Comparison of ENCODE assay signal across 14 cellular contexts in genomic region chr4:3303445-3303824, GRCh38. TPM values are rescaled to one million over a fixed set of nuclear protein-coding genes. Genes with fewer than 3 reads are reported as not detected.
A peak's percentile ranks its signal among the peaks of the same experiment; 100 is the strongest.
DNase-seq lines count a peak whose midpoint lies in the region; ATAC-seq and TF ChIP-seq lines count a peak whose summit lies in the region.
"Had no signal": no experiment of that assay in that cellular context is flagged by ENCODE, and none has a peak within 500 bp of the region (broad histone marks: within the 10 kb centered on the region; RNA-seq: fewer than 3 reads in every experiment).

No MANE protein-coding gene starts in this region.

- H3K36me3 ChIP-seq in OCI-LY7 (ENCODE audit: insufficient read depth, low read length), result no peaks in the 10 kb centered on the region
- H3K36me3 ChIP-seq: esophagus muscularis mucosa had no signal

- TF ChIP-seq CTCF in OCI-LY7 (conservative IDR thresholded peaks at IDR 0.05; ENCODE audit: low read length) (no peak), type B pancreatic cell (conservative IDR thresholded peaks at IDR 0.05) (no peak)

- peak overlapping the region; percentile 7; the same call in 1 of the 2 replicates for H2AFZ ChIP-seq in OCI-LY7 (ENCODE audit: low read length)

- no peaks in the 10 kb centered on the region for H3K9me3 ChIP-seq in OCI-LY7 (ENCODE audit: low read length)
- H3K9me3 ChIP-seq: esophagus muscularis mucosa had no signal

- POLR2A ChIA-PET in OCI-LY7 (lab: Charles Lee), result no interaction called here

- no peaks in the 10 kb centered on the region for H3K36me3 Mint-ChIP-seq in activated naive CD4-positive, alpha-beta T cell treated with anti-CD3 and anti-CD28 coated beads, Interleukin-2, amount 50 U/mL, for 24 hours
- H3K36me3 Mint-ChIP-seq in immature natural killer cell, result no peaks in the 10 kb centered on the region
- no peaks in the 10 kb centered on the region for H3K36me3 Mint-ChIP-seq in type B pancreatic cell

- H3K4me1 ChIP-seq in OCI-LY7 (ENCODE audit: insufficient read depth, low read length, poor library complexity, severe bottlenecking), result peaks cover 29% of the 10 kb centered on the region

- no peak for DNase-seq in activated naive CD4-positive, alpha-beta T cell treated with anti-CD3 and anti-CD28 coated beads, Interleukin-2, amount 50 U/mL, for 16 hours
- DNase-seq in OCI-LY7 (ENCODE audit: low spot score) (no peak), immature natural killer cell (no peak), type B pancreatic cell (ENCODE audit: extremely low spot score, unreplicated experiment) (no peak), DMS153 treated with DMSO at 0.1 percent for 48 hours (lab: John Stamatoyannopoulos, UW; ENCODE audit: unreplicated experiment) (no peak)
- DNase-seq: activated T-cell treated with anti-CD3 and anti-CD28 coated beads for 4 hours, DMS53, glutamatergic neuron, NCI-H2029 treated with DMSO at 0.1 percent for 48 hours had no signal

- H3K27ac Mint-ChIP-seq in activated naive CD4-positive, alpha-beta T cell treated with anti-CD3 and anti-CD28 coated beads, Interleukin-2, amount 50 U/mL, for 24 hours, result no peak overlapping the region
- H3K27ac Mint-ChIP-seq in immature natural killer cell (peak overlapping the region in 4 of 6 donors; percentile 37 to 93 (median 81)), type B pancreatic cell (peak overlapping the region; percentile 1)

- H3K27ac ChIP-seq in OCI-LY7 (ENCODE audit: low read depth, low read length, poor library complexity, severe bottlenecking), result no peak overlapping the region
- H3K27ac ChIP-seq: esophagus muscularis mucosa had no signal

- peak overlapping the region; percentile 90 for H3K4me3 Mint-ChIP-seq in activated naive CD4-positive, alpha-beta T cell treated with anti-CD3 and anti-CD28 coated beads, Interleukin-2, amount 50 U/mL, for 24 hours
- H3K4me3 Mint-ChIP-seq in immature natural killer cell (peak overlapping the region; percentile 73 to 89 (median 79)), type B pancreatic cell (no peak overlapping the region)

- no peaks in the 10 kb centered on the region for H3K79me2 ChIP-seq in OCI-LY7 (ENCODE audit: insufficient read depth, low read depth, low read length)

- BruUV-seq in OCI-LY7 (replicated peaks; lab: Mats Ljungman, UMichigan), result no TSS peak

- H3K27me3 Mint-ChIP-seq in activated naive CD4-positive, alpha-beta T cell treated with anti-CD3 and anti-CD28 coated beads, Interleukin-2, amount 50 U/mL, for 24 hours, result no peaks in the 10 kb centered on the region
- H3K27me3 Mint-ChIP-seq in immature natural killer cell (ENCODE audit: low read depth in 3 of 3), result peaks cover 9 to 20% (median 13%) of the 10 kb centered on the region in 3 donors
- no peaks in the 10 kb centered on the region for H3K27me3 Mint-ChIP-seq in type B pancreatic cell

- no peak overlapping the region for H3K4me2 ChIP-seq in OCI-LY7 (ENCODE audit: low read length)

- no peaks in the 10 kb centered on the region for H3K9me3 Mint-ChIP-seq in activated naive CD4-positive, alpha-beta T cell treated with anti-CD3 and anti-CD28 coated beads, Interleukin-2, amount 50 U/mL, for 24 hours
- H3K9me3 Mint-ChIP-seq in immature natural killer cell, result peaks cover 0 to 2% (median 0%) of the 10 kb centered on the region in 6 donors
- H3K9me3 Mint-ChIP-seq in type B pancreatic cell, result no peaks in the 10 kb centered on the region

- no peak for ATAC-seq in HG02623 (IDR thresholded peaks at IDR 0.05; ENCODE audit: unreplicated experiment)
- no peak for ATAC-seq in GM19467 (IDR thresholded peaks at IDR 0.05; ENCODE audit: unreplicated experiment)
- ATAC-seq: HepG2 had no signal

- intact Hi-C loops in OCI-LY7 (cut with micrococcal nuclease; ENCODE audit: unreplicated experiment), result no loop called here

- no peaks in the 10 kb centered on the region for H3K9me2 ChIP-seq in OCI-LY7 (ENCODE audit: insufficient read depth, low read length)

- no peaks in the 10 kb centered on the region for H4K20me1 ChIP-seq in OCI-LY7 (ENCODE audit: insufficient read depth, low read length)

- CTCF ChIA-PET in OCI-LY7 (lab: Charles Lee; ENCODE audit: unreplicated experiment), result no interaction called here

- H3K4me1 Mint-ChIP-seq in activated naive CD4-positive, alpha-beta T cell treated with anti-CD3 and anti-CD28 coated beads, Interleukin-2, amount 50 U/mL, for 24 hours, result peaks cover 74% of the 10 kb centered on the region
- peaks cover 34 to 49% of the 10 kb centered on the region in 2 donors for H3K4me1 Mint-ChIP-seq in immature natural killer cell
- peaks cover 68% of the 10 kb centered on the region for H3K4me1 Mint-ChIP-seq in type B pancreatic cell (ENCODE audit: unreplicated experiment)

- H3K4me3 ChIP-seq in OCI-LY7 (ENCODE audit: low read depth, low read length, poor library complexity, severe bottlenecking), result no peak overlapping the region
- H3K4me3 ChIP-seq: esophagus muscularis mucosa had no signal

RNA-seq across cellular contexts. Expression of gene RGS12, which starts 10.6 kb away (rescaled TPM):
- total RNA-seq in OCI-LY7 (2014; rRNA removed; shearing (Covaris generic)), result 6.4 and 9.4 TPM in 2 replicates
- total RNA-seq in OCI-LY7 (2022) (5.2 and 6.5 TPM in 2 replicates), type B pancreatic cell (ENCODE audit: low replicate concordance) (35.7 and 67.5 TPM in 2 replicates)
- polyA plus RNA-seq in immature natural killer cell, result 1 to 10 TPM in 2 of 3 donors, not detected in 1; 2.5 to 2.7 TPM

RNA-seq across cellular contexts. Expression of gene MSANTD1, which starts 54.5 kb away (rescaled TPM):
- total RNA-seq in OCI-LY7 (2014; rRNA removed; shearing (Covaris generic)), result 0.08 and 0.13 TPM in 2 replicates
- total RNA-seq in OCI-LY7 (2022), result 0.53 and 1.0 TPM in 2 replicates
- polyA plus RNA-seq in immature natural killer cell, result not detected
- total RNA-seq in type B pancreatic cell (ENCODE audit: low replicate concordance), result 1.4 TPM in 2 replicates
